Comparison of ENCODE assay signal across 11 cellular contexts in the genomic region with DNA sequence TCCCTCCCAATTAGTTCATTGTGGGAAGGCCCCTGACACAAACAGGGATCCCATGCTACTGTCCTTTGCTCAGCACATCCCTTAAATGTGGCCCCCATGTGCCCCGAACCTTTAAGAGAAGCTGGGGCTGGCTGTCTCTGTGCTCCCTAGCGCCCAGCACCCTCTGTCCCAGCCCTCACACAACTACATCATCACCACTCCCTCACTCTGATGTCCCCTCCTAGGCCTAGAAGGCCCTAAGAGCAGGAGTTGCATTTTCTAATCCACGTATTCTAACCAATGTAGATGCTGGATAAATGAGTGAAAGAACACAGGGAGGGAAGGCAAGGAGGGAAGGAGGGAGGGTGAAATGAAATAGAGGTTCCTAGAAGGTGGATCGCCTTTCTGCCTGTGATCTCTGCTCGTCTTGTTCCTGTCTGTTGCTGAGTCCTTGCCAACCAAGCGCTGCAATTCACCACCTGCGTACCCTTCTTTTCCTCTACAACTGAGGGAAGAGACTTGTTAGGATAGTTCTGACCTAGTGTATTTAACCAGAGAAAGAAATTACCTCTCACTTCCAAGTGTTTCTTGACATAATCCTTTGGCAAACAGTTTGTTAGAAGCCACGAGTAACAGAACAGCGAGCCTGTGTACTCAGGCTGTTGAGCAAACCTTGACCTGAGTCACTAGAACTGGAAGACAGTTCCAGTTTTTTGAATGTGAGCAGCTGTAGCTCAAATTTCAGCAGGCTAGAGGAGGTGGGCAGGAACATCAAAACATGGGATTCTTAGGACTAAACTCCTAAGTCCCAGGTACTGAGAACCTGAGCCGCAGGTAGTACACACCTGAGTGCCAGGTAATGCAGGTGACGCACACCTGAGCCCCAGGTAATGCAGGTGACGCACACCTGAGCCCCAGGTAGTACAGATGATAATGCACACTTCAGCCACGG.
DNase-seq lines count a peak whose midpoint lies in the region; ATAC-seq and TF ChIP-seq lines count a peak whose summit lies in the region.
"Had no signal": no experiment of that assay in that cellular context is flagged by ENCODE, and none has a peak within 500 bp of the region (broad histone marks: within the 10 kb centered on the region; RNA-seq: fewer than 3 reads in every experiment).

No MANE protein-coding gene starts in this region.

- H3K4me3 ChIP-seq in neural progenitor cell, result no peak overlapping the region

- H3K4me1 Mint-ChIP-seq in chondrocyte (ENCODE audit: low read depth) (peaks cover 14% of the 10 kb centered on the region), neural progenitor cell (peaks cover 16% of the 10 kb centered on the region)
- H3K4me1 Mint-ChIP-seq in naive thymus-derived CD8-positive, alpha-beta T cell, result peaks cover 0 to 11% (median 0%) of the 10 kb centered on the region in 4 donors
- H3K4me1 Mint-ChIP-seq: activated CD4-positive, alpha-beta T cell treated with anti-CD3 and anti-CD28 coated beads for 36 hours; CD4-positive, CD25-positive, alpha-beta regulatory T cell had no signal

- no peak overlapping the region for H3K4me3 Mint-ChIP-seq in chondrocyte (ENCODE audit: unreplicated experiment)
- H3K4me3 Mint-ChIP-seq in neural progenitor cell, result no peak overlapping the region
- no peak overlapping the region for H3K4me3 Mint-ChIP-seq in naive thymus-derived CD8-positive, alpha-beta T cell
- H3K4me3 Mint-ChIP-seq: activated CD4-positive, alpha-beta T cell treated with anti-CD3 and anti-CD28 coated beads for 36 hours; CD4-positive, CD25-positive, alpha-beta regulatory T cell had no signal

- H3K36me3 Mint-ChIP-seq in chondrocyte (ENCODE audit: low read depth) (no peaks in the 10 kb centered on the region), neural progenitor cell (no peaks in the 10 kb centered on the region)
- no peaks in the 10 kb centered on the region for H3K36me3 Mint-ChIP-seq in naive thymus-derived CD8-positive, alpha-beta T cell
- H3K36me3 Mint-ChIP-seq: CD4-positive, CD25-positive, alpha-beta regulatory T cell had no signal

- no peak overlapping the region for H3K27ac ChIP-seq in neural progenitor cell

- H2AFZ ChIP-seq in neural progenitor cell (replicated peaks), result no peak overlapping the region

- no peak for ATAC-seq in naive thymus-derived CD8-positive, alpha-beta T cell
- ATAC-seq: activated CD4-positive, alpha-beta T cell treated with anti-CD3 and anti-CD28 coated beads for 36 hours had no signal

- H3K27ac Mint-ChIP-seq in chondrocyte (ENCODE audit: unreplicated experiment), result no peak overlapping the region
- peak overlapping the region; percentile 42 for H3K27ac Mint-ChIP-seq in neural progenitor cell
- H3K27ac Mint-ChIP-seq in naive thymus-derived CD8-positive, alpha-beta T cell, result no peak overlapping the region
- H3K27ac Mint-ChIP-seq: activated CD4-positive, alpha-beta T cell treated with anti-CD3 and anti-CD28 coated beads for 36 hours had no signal

- H3K27me3 Mint-ChIP-seq in chondrocyte (ENCODE audit: low read depth) (no peaks in the 10 kb centered on the region), neural progenitor cell (ENCODE audit: insufficient read depth, low read depth) (peaks cover 4% of the 10 kb centered on the region)
- H3K27me3 Mint-ChIP-seq in naive thymus-derived CD8-positive, alpha-beta T cell, result peaks cover 0 to 4% (median 0%) of the 10 kb centered on the region in 5 donors
- H3K27me3 Mint-ChIP-seq: activated CD4-positive, alpha-beta T cell treated with anti-CD3 and anti-CD28 coated beads for 36 hours; CD4-positive, CD25-positive, alpha-beta regulatory T cell had no signal

- no peaks in the 10 kb centered on the region for H3K27me3 ChIP-seq in neural progenitor cell

- H3K36me3 ChIP-seq in neural progenitor cell, result no peaks in the 10 kb centered on the region

- no peak overlapping the region for H3K4me2 ChIP-seq in neural progenitor cell

- H3K9me3 Mint-ChIP-seq in chondrocyte (ENCODE audit: low read depth), result no peaks in the 10 kb centered on the region
- H3K9me3 Mint-ChIP-seq in neural progenitor cell, result no peaks in the 10 kb centered on the region
- no peaks in the 10 kb centered on the region for H3K9me3 Mint-ChIP-seq in naive thymus-derived CD8-positive, alpha-beta T cell

- H3K79me2 ChIP-seq in neural progenitor cell (ENCODE audit: low read depth), result no peaks in the 10 kb centered on the region

- no peaks in the 10 kb centered on the region for H4K20me1 ChIP-seq in neural progenitor cell (ENCODE audit: low read depth)

- H3K9me3 ChIP-seq in neural progenitor cell (ENCODE audit: low read depth), result no peaks in the 10 kb centered on the region

- POLR2A ChIA-PET in naive thymus-derived CD8-positive, alpha-beta T cell (lab: Charles Lee), result no interaction called here

- H3K4me1 ChIP-seq in neural progenitor cell, result peaks cover 12% of the 10 kb centered on the region

- H3K9ac ChIP-seq in neural progenitor cell, result no peak overlapping the region

- peaks cover 4% of the 10 kb centered on the region for H3F3A ChIP-seq in neural progenitor cell (ENCODE audit: low read depth)

- DNase-seq in COLO668 (lab: John Stamatoyannopoulos, UW; ENCODE audit: unreplicated experiment) (peak; percentile 65), NCI-H146 (lab: John Stamatoyannopoulos, UW) (peak; percentile 54), chondrocyte (ENCODE audit: low spot score) (peak; percentile 46), neural progenitor cell (ENCODE audit: low spot score) (no peak), GOT3 (lab: John Stamatoyannopoulos, UW) (no peak), KG1 (lab: John Stamatoyannopoulos, UW) (no peak), GM20000 (ENCODE audit: low spot score) (no peak)
- no peak for DNase-seq in naive thymus-derived CD8-positive, alpha-beta T cell
- DNase-seq: activated CD4-positive, alpha-beta T cell treated with anti-CD3 and anti-CD28 coated beads for 36 hours; activated naive CD4-positive, alpha-beta T cell treated with Interleukin-2 at 50 U/mL for 16 hours; CD4-positive, CD25-positive, alpha-beta regulatory T cell had no signal

- TF ChIP-seq CTCF in chondrocyte (IDR thresholded peaks at IDR 0.05) (no peak), neural progenitor cell (IDR thresholded peaks at IDR 0.05) (no peak), GM20000 (IDR thresholded peaks at IDR 0.05; ENCODE audit: extremely low read depth, missing control alignments) (no peak)

Comparison
In these comparisons a context has a peak if more than half of its experiments do, and no peak if none do; other contexts are left out.
1. DNase-seq: peak in COLO668 (single experiment), NCI-H146 (single experiment) and chondrocyte (single experiment); none in neural progenitor cell (single experiment), GOT3 (single experiment), naive thymus-derived CD8-positive, alpha-beta T cell (0 of 10), KG1 (single experiment) and GM20000 (single experiment).